Comparison of ENCODE assay signal across 1 cellular context in the genomic region with DNA sequence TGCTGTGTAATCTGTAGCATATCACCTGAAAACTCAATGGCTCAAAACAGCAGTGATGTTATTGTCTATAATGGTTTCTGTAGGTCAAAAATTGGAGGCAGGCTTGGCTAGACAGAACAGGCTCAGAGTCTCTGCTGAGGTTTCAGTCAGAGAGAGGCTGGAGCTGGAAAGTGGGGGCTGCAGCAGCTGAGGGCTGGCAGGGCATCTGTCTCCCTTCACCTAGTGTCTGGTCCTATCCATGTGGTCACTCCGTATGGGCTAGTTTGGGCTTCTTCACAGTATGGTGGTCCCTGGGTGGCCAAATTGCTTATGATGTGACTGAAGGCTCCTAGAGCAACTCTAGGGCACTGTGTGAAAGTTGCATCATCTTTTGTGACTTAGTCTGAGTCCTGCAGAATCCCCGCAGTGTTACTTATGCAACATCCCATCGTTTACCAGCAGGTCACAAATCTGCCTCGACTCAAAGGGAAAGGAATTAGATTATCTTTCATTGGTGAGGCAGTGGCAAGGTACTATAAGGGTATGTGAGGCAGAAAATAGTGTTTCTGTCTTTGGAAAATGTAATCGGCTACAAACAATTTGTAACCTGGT.
TF ChIP-seq lines count a peak whose summit lies in the region.

No MANE protein-coding gene starts in this region.

TF ChIP-seq in H1, 55 proteins besides CTCF, POLR2A, EP300 and RAD21:
- TF ChIP-seq BCL11A (IDR thresholded peaks at IDR 0.05; ENCODE audit: low read depth in 2 of 2, low read length in 2 of 2) (no peak), CEBPB (IDR thresholded peaks at IDR 0.05; ENCODE audit: low read depth, low read length) (peak; percentile 79)
- TF ChIP-seq, protein P1, sequence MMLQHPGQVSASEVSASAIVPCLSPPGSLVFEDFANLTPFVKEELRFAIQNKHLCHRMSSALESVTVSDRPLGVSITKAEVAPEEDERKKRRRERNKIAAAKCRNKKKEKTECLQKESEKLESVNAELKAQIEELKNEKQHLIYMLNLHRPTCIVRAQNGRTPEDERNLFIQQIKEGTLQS (IDR thresholded peaks at IDR 0.05; ENCODE audit: insufficient read depth, low read depth, low read length), result 0 out of 2 replicates have a peak, but pooled peaks have one; percentile 40
